In the genomic region with DNA sequence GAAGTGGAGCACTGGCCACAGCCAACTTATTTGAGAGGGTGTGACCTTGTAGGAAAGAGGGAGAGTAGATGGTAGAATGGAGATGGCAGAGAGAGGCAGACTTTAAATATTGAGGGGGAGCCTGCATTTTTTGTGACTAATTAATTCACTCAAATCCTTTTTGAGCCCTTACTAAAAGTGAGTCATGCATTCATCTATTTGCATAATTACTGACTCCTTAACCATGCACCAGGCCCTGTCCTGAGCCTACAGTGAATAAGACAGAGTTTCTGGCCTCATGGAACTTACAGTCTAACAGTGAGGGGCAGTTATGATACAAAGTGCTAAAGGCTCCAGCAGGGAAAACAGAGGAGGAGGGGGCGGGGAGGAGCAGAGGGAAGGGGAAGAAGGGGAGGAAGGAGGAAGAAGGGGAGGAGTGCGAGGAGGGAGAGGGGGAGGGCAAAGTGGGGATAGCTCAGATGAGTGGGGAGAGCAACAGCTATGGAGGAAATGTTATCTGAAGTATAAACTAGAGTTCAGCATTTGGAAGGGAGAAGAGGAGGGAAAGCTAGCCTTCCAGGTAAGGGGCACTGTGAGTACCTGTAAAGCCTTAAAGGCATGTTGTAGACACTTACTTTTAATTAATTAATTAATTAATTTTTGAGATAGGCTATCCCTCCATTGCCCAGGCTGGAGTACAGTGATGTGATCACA, we compare ENCODE assay signal across 16 cellular contexts. TPM values are rescaled to one million over a fixed set of nuclear protein-coding genes. Genes with fewer than 3 reads are reported as not detected.
DNase-seq lines count a peak whose midpoint lies in the region; ATAC-seq and TF ChIP-seq lines count a peak whose summit lies in the region.
"Had no signal": no experiment of that assay in that cellular context is flagged by ENCODE, and none has a peak within 500 bp of the region (broad histone marks: within the 10 kb centered on the region; RNA-seq: fewer than 3 reads in every experiment).

No MANE protein-coding gene starts in this region.

- DNase-seq in EH (ENCODE audit: low read depth) (peak; percentile 49), HFFc6 (peak; percentile 23), GM10266 (ENCODE audit: extremely low spot score) (no peak)
- DNase-seq in stimulated activated effector memory CD8-positive, alpha-beta T cell treated with anti-CD3 and anti-CD28 coated beads, Interleukin-12 subunit alpha, Interleukin-12 subunit beta, amount 100 ng/mL, for 72 hours (ENCODE audit: low spot score in 2 of 2): no peak
- DNase-seq in activated CD4-positive, alpha-beta T cell treated with anti-CD3 and anti-CD28 coated beads for 4 hours: no peak
- DNase-seq: activated naive CD8-positive, alpha-beta T cell treated with anti-CD3 and anti-CD28 coated beads, Interleukin-2, amount 10 ng/mL, durations not matched to agents 7 days and 5 days; caudate nucleus; effector CD4-positive, alpha-beta T cell; kidney; midbrain; NCI-H1092; NCI-H526 treated with DMSO at 0.1 percent for 48 hours had no signal

- H3K4me1 Mint-ChIP-seq in HFFc6 (ENCODE audit: low read depth): peaks cover 20% of the 10 kb centered on the region
- peaks cover 7% of the 10 kb centered on the region for H3K4me1 Mint-ChIP-seq in stimulated activated effector memory CD8-positive, alpha-beta T cell treated with anti-CD3 and anti-CD28 coated beads, Interleukin-12 subunit alpha, Interleukin-12 subunit beta, amount 100 ng/mL, for 72 hours

- ATAC-seq in esophagus mucosa: peak; percentile 51
- ATAC-seq in stimulated activated effector memory CD8-positive, alpha-beta T cell treated with anti-CD3 and anti-CD28 coated beads, Interleukin-12 subunit alpha, Interleukin-12 subunit beta, amount 100 ng/mL, for 72 hours: peak; percentile 59
- no peak for ATAC-seq in GM18519 (IDR thresholded peaks at IDR 0.05; ENCODE audit: low FRiP score, unreplicated experiment)

- H3K36me3 Mint-ChIP-seq in HFFc6 (ENCODE audit: low read depth): peaks cover 4% of the 10 kb centered on the region; the same call in 1 of the 2 replicates
- no peaks in the 10 kb centered on the region for H3K36me3 Mint-ChIP-seq in stimulated activated effector memory CD8-positive, alpha-beta T cell treated with anti-CD3 and anti-CD28 coated beads, Interleukin-12 subunit alpha, Interleukin-12 subunit beta, amount 100 ng/mL, for 72 hours
- H3K36me3 Mint-ChIP-seq: activated naive CD8-positive, alpha-beta T cell treated with anti-CD3 and anti-CD28 coated beads, Interleukin-2, amount 10 ng/mL, durations not matched to agents 7 days and 5 days had no signal

- H3K4me3 Mint-ChIP-seq in HFFc6: no peak overlapping the region
- no peak overlapping the region for H3K4me3 Mint-ChIP-seq in stimulated activated effector memory CD8-positive, alpha-beta T cell treated with anti-CD3 and anti-CD28 coated beads, Interleukin-12 subunit alpha, Interleukin-12 subunit beta, amount 100 ng/mL, for 72 hours
- H3K4me3 Mint-ChIP-seq: activated naive CD8-positive, alpha-beta T cell treated with anti-CD3 and anti-CD28 coated beads, Interleukin-2, amount 10 ng/mL, durations not matched to agents 7 days and 5 days; B cell; T-helper 2 cell treated with Interferon-gamma antibody and Interleukin-4, amounts not matched to agents 5 μg/mL and 100 μg/mL, for 36 hours had no signal

- peaks cover 16% of the 10 kb centered on the region for H3K27me3 Mint-ChIP-seq in HFFc6 (ENCODE audit: insufficient read depth)

- TF ChIP-seq CTCF in HFFc6 (IDR thresholded peaks at IDR 0.05) (no peak), GM10266 (IDR thresholded peaks at IDR 0.05; ENCODE audit: control insufficient read depth, insufficient read depth, low read depth, missing control alignments) (no peak)

- H3K27ac Mint-ChIP-seq in HFFc6: no peak overlapping the region
- H3K27ac Mint-ChIP-seq in stimulated activated effector memory CD8-positive, alpha-beta T cell treated with anti-CD3 and anti-CD28 coated beads, Interleukin-12 subunit alpha, Interleukin-12 subunit beta, amount 100 ng/mL, for 72 hours: no peak overlapping the region
- H3K27ac Mint-ChIP-seq: activated naive CD8-positive, alpha-beta T cell treated with anti-CD3 and anti-CD28 coated beads, Interleukin-2, amount 10 ng/mL, durations not matched to agents 7 days and 5 days; B cell; T-helper 2 cell treated with Interferon-gamma antibody and Interleukin-4, amounts not matched to agents 5 μg/mL and 100 μg/mL, for 36 hours had no signal

- peaks cover 5% of the 10 kb centered on the region for H3K9me3 Mint-ChIP-seq in HFFc6
- no peaks in the 10 kb centered on the region for H3K9me3 Mint-ChIP-seq in stimulated activated effector memory CD8-positive, alpha-beta T cell treated with anti-CD3 and anti-CD28 coated beads, Interleukin-12 subunit alpha, Interleukin-12 subunit beta, amount 100 ng/mL, for 72 hours
- H3K9me3 Mint-ChIP-seq: activated naive CD8-positive, alpha-beta T cell treated with anti-CD3 and anti-CD28 coated beads, Interleukin-2, amount 10 ng/mL, durations not matched to agents 7 days and 5 days; T-helper 2 cell treated with Interferon-gamma antibody and Interleukin-4, amounts not matched to agents 5 μg/mL and 100 μg/mL, for 36 hours had no signal

RNA-seq across cellular contexts. Expression of gene CTDSP2, which starts 7.5 kb away (rescaled TPM):
- total RNA-seq in HFFc6 (2021; fragmentation: NEBNext Ultra II Directional; extraction: Animal tissue kit (Norgen Biotek cat#: 25700)): 100 to 1,000 TPM in 5 of 6 experiments, 10 to 100 TPM in 1; 99.2 to 128 (median 111) TPM
- total RNA-seq in esophagus mucosa: 49.8 TPM

RNA-seq across cellular contexts. Expression of gene AVIL, which starts 35.5 kb away (rescaled TPM):
- 1 to 10 TPM in 1 of 6 experiments, under 1 TPM in 5; 0.14 to 1.1 (median 0.67) TPM for total RNA-seq in HFFc6 (2021; fragmentation: NEBNext Ultra II Directional; extraction: Animal tissue kit (Norgen Biotek cat#: 25700))
- total RNA-seq in esophagus mucosa: 1.7 TPM

Comparison
In these comparisons a context has a peak if more than half of its experiments do, and no peak if none do; other contexts are left out.
1. DNase-seq: peak in EH (single experiment) and HFFc6 (single experiment); none in stimulated activated effector memory CD8-positive, alpha-beta T cell treated with anti-CD3 and anti-CD28 coated beads, Interleukin-12 subunit alpha, Interleukin-12 subunit beta, amount 100 ng/mL, for 72 hours (0 of 2), GM10266 (single experiment) and activated CD4-positive, alpha-beta T cell treated with anti-CD3 and anti-CD28 coated beads for 4 hours (0 of 2).